1 cellular context compared by ENCODE assay signal in genomic region chr2:37231251-37232130, GRCh38.
A peak's percentile ranks its signal among the peaks of the same experiment; 100 is the strongest.
TF ChIP-seq lines count a peak whose summit lies in the region.

Gene CEBPZ (minus strand): TSS chr2:37231596. CDS start chr2:37231567, 29 bp downstream.
Gene NDUFAF7 (plus strand): TSS chr2:37231658. CDS start chr2:37231706, 48 bp downstream.

TF ChIP-seq in HepG2, 621 proteins besides CTCF, POLR2A, EP300 and RAD21 (continued from another document and continues in another):
- TF ChIP-seq CBX5 (CRISPR knock-in tag; IDR thresholded peaks at IDR 0.05; ENCODE audit: borderline replicate concordance) (peak; percentile 81; the same call in 1 of the 2 replicates), MATR3 (CRISPR knock-in tag; IDR thresholded peaks at IDR 0.05) (no peak), HCFC1 (IDR thresholded peaks at IDR 0.05; ENCODE audit: low read depth, low read length) (peak; percentile 7; the same call in 1 of the 2 replicates), ZNF781 (CRISPR knock-in tag; IDR thresholded peaks at IDR 0.05; ENCODE audit: borderline replicate concordance, not compliant biosample characterization) (peak; percentile 97), ZNF850 (CRISPR knock-in tag; conservative IDR thresholded peaks at IDR 0.05) (peak; percentile 90; the same call in 1 of the 2 replicates), SNAPC5 (CRISPR knock-in tag; IDR thresholded peaks at IDR 0.05; ENCODE audit: borderline replicate concordance) (0 out of 2 replicates have a peak, but pooled peaks have one; percentile 79), TOPORS (CRISPR knock-in tag; IDR thresholded peaks at IDR 0.05) (peak; percentile 91), ZNF451 (CRISPR knock-in tag; IDR thresholded peaks at IDR 0.05) (peak; percentile 74; the same call in 1 of the 2 replicates), ZNF124 (CRISPR knock-in tag; IDR thresholded peaks at IDR 0.05) (peak; percentile 92), XRCC5 (optimal IDR thresholded peaks at IDR 0.05; ENCODE audit: low read length) (peak; percentile 87), DZIP1 (CRISPR knock-in tag; IDR thresholded peaks at IDR 0.05) (peak; percentile 96), BHLHE40 (IDR thresholded peaks at IDR 0.05; ENCODE audit: low read length) (peak; percentile 5; the same call in 1 of the 2 replicates), TRIM24 (CRISPR knock-in tag; IDR thresholded peaks at IDR 0.05) (no peak), ZNF530 (CRISPR knock-in tag; IDR thresholded peaks at IDR 0.05; ENCODE audit: low read depth) (no peak), CEBPG (CRISPR knock-in tag; IDR thresholded peaks at IDR 0.05) (peak; percentile 66), DBP (CRISPR knock-in tag; IDR thresholded peaks at IDR 0.05; ENCODE audit: not compliant biosample characterization) (peak; percentile 49), ZNF20 (CRISPR knock-in tag; IDR thresholded peaks at IDR 0.05) (peak; percentile 94), NR0B2 (CRISPR knock-in tag; IDR thresholded peaks at IDR 0.05) (peak; percentile 54; the same call in 1 of the 2 replicates), ZNF318 (CRISPR knock-in tag; IDR thresholded peaks at IDR 0.05) (no peak), ZNF276 (CRISPR knock-in tag; IDR thresholded peaks at IDR 0.05; ENCODE audit: low read depth) (0 out of 2 replicates have a peak, but pooled peaks have one; percentile 72), DNMT1 (CRISPR knock-in tag; IDR thresholded peaks at IDR 0.05) (no peak), HNRNPH1 (optimal IDR thresholded peaks at IDR 0.05; ENCODE audit: low read depth, low read length) (no peak), ZNF207 (IDR thresholded peaks at IDR 0.05; ENCODE audit: borderline replicate concordance) (no peak), GATA4 (IDR thresholded peaks at IDR 0.05; ENCODE audit: borderline replicate concordance, low read depth) (peak; percentile 80; the same call in 1 of the 2 replicates), NFRKB (IDR thresholded peaks at IDR 0.05) (no peak), PAWR (CRISPR knock-in tag; IDR thresholded peaks at IDR 0.05; ENCODE audit: borderline replicate concordance) (no peak), ZNF569 (CRISPR knock-in tag; IDR thresholded peaks at IDR 0.05; ENCODE audit: borderline replicate concordance) (no peak), DRAP1 (CRISPR knock-in tag; IDR thresholded peaks at IDR 0.05) (peak; percentile 93), POLR2G (IDR thresholded peaks at IDR 0.05; ENCODE audit: low read depth, low read length) (peak; percentile 99), TEAD3 (CRISPR knock-in tag; optimal IDR thresholded peaks at IDR 0.05; ENCODE audit: borderline replicate concordance) (no peak), ZNF329 (CRISPR knock-in tag; IDR thresholded peaks at IDR 0.05; ENCODE audit: low read depth) (peak; percentile 74), ELF3 (CRISPR knock-in tag; IDR thresholded peaks at IDR 0.05) (peak; percentile 94), ZNF672 (CRISPR knock-in tag; IDR thresholded peaks at IDR 0.05) (no peak), UBTF (CRISPR knock-in tag; IDR thresholded peaks at IDR 0.05) (peak; percentile 92), ZSCAN22 (CRISPR knock-in tag; IDR thresholded peaks at IDR 0.05) (peak; percentile 42), ZNF567 (CRISPR knock-in tag; IDR thresholded peaks at IDR 0.05; ENCODE audit: borderline replicate concordance) (peak; percentile 98), CBX2 (IDR thresholded peaks at IDR 0.05; ENCODE audit: low read depth, low read length) (no peak), CBX2 (CRISPR knock-in tag; IDR thresholded peaks at IDR 0.05; ENCODE audit: low read depth) (no peak)
